ENCODE assay signal across 8 cellular contexts in genomic region chr1:59971464-59971911, GRCh38. TPM values are rescaled to one million over a fixed set of nuclear protein-coding genes. Genes with fewer than 3 reads are reported as not detected.
DNase-seq lines count a peak whose midpoint lies in the region; ATAC-seq and FAIRE-seq lines count a peak whose summit lies in the region.

No MANE protein-coding gene starts in this region.

- DNase-seq in activated effector memory CD4-positive, alpha-beta T cell treated with anti-CD3 and anti-CD28 coated beads, Interleukin-2, amount 50 U/mL, for 16 hours = peak; percentile 76
- no peak for DNase-seq in activated effector memory CD4-positive, alpha-beta T cell treated with Interleukin-2 at 50 U/mL for 16 hours
- DNase-seq in NCI-H446 (lab: John Stamatoyannopoulos, UW) (peak; percentile 85 to 92), mesendoderm (peak; percentile 65)
- DNase-seq in activated CD4-positive, alpha-beta T cell treated with anti-CD3 and anti-CD28 coated beads, Interleukin-2, amount 10 ng/mL, durations not matched to agents 7 days and 5 days = peak; percentile 47
- DNase-seq in stimulated activated CD8-positive, alpha-beta memory T cell treated with anti-CD3 and anti-CD28 coated beads, Interleukin-7, amount 100 ng/mL, for 1 hour (ENCODE audit: low read depth in 2 of 2) = peak; percentile 9 to 10

- peaks cover 5% of the 10 kb centered on the region for H3K4me1 Mint-ChIP-seq in activated CD4-positive, alpha-beta T cell treated with anti-CD3 and anti-CD28 coated beads, Interleukin-2, amount 10 ng/mL, durations not matched to agents 7 days and 5 days

- H3K79me2 ChIP-seq in mesendoderm (ENCODE audit: control insufficient read depth, insufficient read depth, low read length) = no peaks in the 10 kb centered on the region

- no peaks in the 10 kb centered on the region for H3K79me1 ChIP-seq in mesendoderm (ENCODE audit: low read length)

- no peak overlapping the region for H2AK5ac ChIP-seq in mesendoderm (ENCODE audit: low read length)

- H2BK120ac ChIP-seq in mesendoderm (ENCODE audit: low read depth, low read length) = no peak overlapping the region

- H3K56ac ChIP-seq in mesendoderm (ENCODE audit: low read length) = no peak overlapping the region

- H2BK5ac ChIP-seq in mesendoderm (ENCODE audit: low read length) = no peak overlapping the region

- no peaks in the 10 kb centered on the region for H3K27me3 ChIP-seq in mesendoderm (ENCODE audit: insufficient read depth, low read length, poor library complexity)

- no peak overlapping the region for H3K18ac ChIP-seq in mesendoderm (ENCODE audit: low read length)

- H3K4me3 ChIP-seq in mesendoderm (ENCODE audit: low read length) = no peak overlapping the region

- ATAC-seq in HG03159 (IDR thresholded peaks at IDR 0.05; ENCODE audit: unreplicated experiment) = peak; percentile 71

- no CpG with 5 or more reads among the region's 19 CpGs for WGBS in mesendoderm (ENCODE audit: extremely low coverage, insufficient coverage, low lambda C conversion rate)

- H3K9me3 Mint-ChIP-seq in activated CD4-positive, alpha-beta T cell treated with anti-CD3 and anti-CD28 coated beads, Interleukin-2, amount 10 ng/mL, durations not matched to agents 7 days and 5 days = no peaks in the 10 kb centered on the region

- H4K5ac ChIP-seq in mesendoderm (ENCODE audit: low read length) = no peak overlapping the region

- H4K8ac ChIP-seq in mesendoderm (ENCODE audit: low read depth, low read length) = no peak overlapping the region

- no peaks in the 10 kb centered on the region for H3K36me3 ChIP-seq in mesendoderm (ENCODE audit: control insufficient read depth, insufficient read depth, low read length)

- CTCF ChIA-PET in activated CD4-positive, alpha-beta T cell treated with anti-CD3 and anti-CD28 coated beads, Interleukin-2, amount 10 ng/mL, durations not matched to agents 7 days and 5 days (lab: Charles Lee) = interaction anchor here (0.8 to 1.4 kb wide), 4 partner anchors 8 to 20 kb away, joined by 3 read pairs; no protein-coding TSS in a partner anchor

- H3K27ac ChIP-seq in mesendoderm (ENCODE audit: low read depth, low read length) = no peak overlapping the region

- peaks cover 18% of the 10 kb centered on the region for H3K27me3 Mint-ChIP-seq in activated CD4-positive, alpha-beta T cell treated with anti-CD3 and anti-CD28 coated beads, Interleukin-2, amount 10 ng/mL, durations not matched to agents 7 days and 5 days

- peak overlapping the region; percentile 10 for H3K9ac ChIP-seq in mesendoderm (ENCODE audit: low read length)

- no peaks in the 10 kb centered on the region for H3K4me1 ChIP-seq in mesendoderm (ENCODE audit: control insufficient read depth, low read depth, low read length)

- no peak overlapping the region for H3K23ac ChIP-seq in mesendoderm (ENCODE audit: low read length)

- no peaks in the 10 kb centered on the region for H3K36me3 Mint-ChIP-seq in activated CD4-positive, alpha-beta T cell treated with anti-CD3 and anti-CD28 coated beads, Interleukin-2, amount 10 ng/mL, durations not matched to agents 7 days and 5 days (ENCODE audit: low read depth)

- POLR2A ChIA-PET in activated CD4-positive, alpha-beta T cell treated with anti-CD3 and anti-CD28 coated beads, Interleukin-2, amount 10 ng/mL, durations not matched to agents 7 days and 5 days (lab: Charles Lee) = no interaction called here

- H3K4ac ChIP-seq in mesendoderm (ENCODE audit: low read depth, low read length) = no peak overlapping the region

- no peak overlapping the region for H3K4me3 Mint-ChIP-seq in activated CD4-positive, alpha-beta T cell treated with anti-CD3 and anti-CD28 coated beads, Interleukin-2, amount 10 ng/mL, durations not matched to agents 7 days and 5 days

- no peak overlapping the region for H3K27ac Mint-ChIP-seq in activated CD4-positive, alpha-beta T cell treated with anti-CD3 and anti-CD28 coated beads, Interleukin-2, amount 10 ng/mL, durations not matched to agents 7 days and 5 days

- peak overlapping the region; percentile 36 for H3K4me2 ChIP-seq in mesendoderm (ENCODE audit: low read length)

- H2BK15ac ChIP-seq in mesendoderm (replicated peaks; ENCODE audit: low read depth) = no peak overlapping the region

- FAIRE-seq in endometrium (lab: Jason Lieb, UNC) = peak; percentile 29

RNA-seq across cellular contexts. Expression of gene CYP2J2, which starts 44.9 kb away (rescaled TPM):
- 1 to 10 TPM; 2.9 to 3.4 TPM for total RNA-seq in activated CD4-positive, alpha-beta T cell treated with anti-CD3 and anti-CD28 coated beads, Interleukin-2, amount 10 ng/mL, durations not matched to agents 7 days and 5 days
- 1.3 TPM for polyA plus RNA-seq in mesendoderm (2013, experiment 1 of 2)
- 1.3 TPM for polyA plus RNA-seq in mesendoderm (2013, experiment 2 of 2)
